Comparison of ENCODE assay signal across 21 cellular contexts in the genomic region with DNA sequence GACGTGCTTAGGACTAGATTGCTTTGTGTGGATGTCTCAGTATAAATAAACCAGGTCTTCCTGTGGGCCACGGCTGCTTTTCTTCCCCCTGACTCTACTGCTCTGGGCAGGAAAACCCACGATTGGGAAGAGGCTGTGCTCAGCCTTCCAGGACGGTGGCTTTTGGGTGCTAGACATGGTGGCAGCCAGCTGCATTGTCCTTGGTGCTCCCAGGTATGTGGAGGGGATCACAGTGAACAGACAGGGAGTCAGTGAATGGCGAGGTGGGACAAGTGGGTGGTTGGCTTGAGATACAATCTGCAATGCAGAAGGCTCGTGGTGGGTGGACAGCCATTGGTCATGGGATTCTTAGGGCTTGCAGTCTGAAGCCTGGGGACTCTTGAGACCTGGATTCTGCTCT.
DNase-seq lines count a peak whose midpoint lies in the region; TF ChIP-seq lines count a peak whose summit lies in the region.
"Had no signal": no experiment of that assay in that cellular context is flagged by ENCODE, and none has a peak within 500 bp of the region (broad histone marks: within the 10 kb centered on the region; RNA-seq: fewer than 3 reads in every experiment).

No MANE protein-coding gene starts in this region.

- H3K27ac ChIP-seq in H9 (ENCODE audit: insufficient read length, low read depth, low read length): no peak overlapping the region
- 0 out of 2 replicates have a peak overlapping the region, but pooled peaks have one; percentile 19 for H3K27ac ChIP-seq in SK-N-MC
- no peak overlapping the region for H3K27ac ChIP-seq in esophagus muscularis mucosa (replicated peaks in 1 of 4)
- no peak overlapping the region for H3K27ac ChIP-seq in neuronal stem cell (replicated peaks; ENCODE audit: low read length)
- H3K27ac ChIP-seq: 22Rv1; A549; BLaER1 treated with 17β-estradiol and CSF1 and Interleukin-3, amounts not matched to agents 10 nM and 100 nM; C4-2B had no signal

- no peak overlapping the region for H3K4me3 Mint-ChIP-seq in activated CD4-positive, alpha-beta T cell treated with anti-CD3 and anti-CD28 coated beads, Interleukin-2, amount 10 ng/mL, durations not matched to agents 24 days and 14 days
- H3K4me3 Mint-ChIP-seq in activated CD4-positive, alpha-beta T cell treated with anti-CD3 and anti-CD28 coated beads, Interleukin-2, amount 10 ng/mL, durations not matched to agents 7 days and 5 days: no peak overlapping the region
- no peak overlapping the region for H3K4me3 Mint-ChIP-seq in H9
- H3K4me3 Mint-ChIP-seq: B cell; CD4-positive, alpha-beta T cell; CD8-positive, alpha-beta T cell had no signal

- intact Hi-C loops in activated CD4-positive, alpha-beta T cell treated with anti-CD3 and anti-CD28 coated beads, Interleukin-2, amount 10 ng/mL, durations not matched to agents 24 days and 14 days (cut with micrococcal nuclease): no loop called here
- intact Hi-C loops in esophagus muscularis mucosa (cut with DNase I) (no loop called here), head of caudate nucleus (cut with DNase I) (no loop called here)

- H2AFZ ChIP-seq in H9 (ENCODE audit: low read length) (no peak overlapping the region), neuronal stem cell (ENCODE audit: low read length) (no peak overlapping the region)

- H3K4me1 ChIP-seq in H9 (ENCODE audit: insufficient read depth, low read length) (peaks cover 2% of the 10 kb centered on the region; the same call in 1 of the 2 replicates), esophagus muscularis mucosa (no peaks in the 10 kb centered on the region), neuronal stem cell (ENCODE audit: control insufficient read depth in 2 of 2, insufficient read depth in 1 of 2, low read depth in 1 of 2, low read length in 2 of 2) (no peaks in the 10 kb centered on the region)
- H3K4me1 ChIP-seq: A549; BLaER1 treated with 17β-estradiol and CSF1 and Interleukin-3, amounts not matched to agents 10 nM and 100 nM had no signal

- H3K56ac ChIP-seq in H9 (ENCODE audit: insufficient read length, low read depth, low read length): no peak overlapping the region

- H3K4ac ChIP-seq in H9 (ENCODE audit: low read depth, low read length) (no peak overlapping the region), neuronal stem cell (ENCODE audit: low read length) (no peak overlapping the region)

- peaks cover 3% of the 10 kb centered on the region for H3K9me3 Mint-ChIP-seq in activated CD4-positive, alpha-beta T cell treated with anti-CD3 and anti-CD28 coated beads, Interleukin-2, amount 10 ng/mL, durations not matched to agents 24 days and 14 days
- peaks cover 2% of the 10 kb centered on the region for H3K9me3 Mint-ChIP-seq in activated CD4-positive, alpha-beta T cell treated with anti-CD3 and anti-CD28 coated beads, Interleukin-2, amount 10 ng/mL, durations not matched to agents 7 days and 5 days
- H3K9me3 Mint-ChIP-seq in H9: no peaks in the 10 kb centered on the region; a peak in 1 of 5 replicates
- H3K9me3 Mint-ChIP-seq: CD4-positive, alpha-beta T cell; CD8-positive, alpha-beta T cell had no signal

- no peak overlapping the region for H4K5ac ChIP-seq in H9 (ENCODE audit: insufficient read length, low read depth, low read length)

- H3T11ph ChIP-seq in H9 (ENCODE audit: low read length): no peak overlapping the region

- H3K18ac ChIP-seq in H9 (ENCODE audit: insufficient read length, low read depth, low read length): no peak overlapping the region
- H3K18ac ChIP-seq in neuronal stem cell (ENCODE audit: low read length): no peak overlapping the region

- H4K8ac ChIP-seq in H9 (replicated peaks; ENCODE audit: insufficient read length, low read depth, low read length) (no peak overlapping the region), neuronal stem cell (ENCODE audit: low read depth, low read length) (no peak overlapping the region)

- H4K91ac ChIP-seq in H9 (ENCODE audit: insufficient read length, low read depth, low read length) (no peak overlapping the region), neuronal stem cell (ENCODE audit: low read depth, low read length, poor library complexity) (no peak overlapping the region)

- DNase-seq in activated CD4-positive, alpha-beta T cell treated with anti-CD3 and anti-CD28 coated beads, Interleukin-2, amount 10 ng/mL, durations not matched to agents 24 days and 14 days: peak; percentile 24
- DNase-seq in activated CD4-positive, alpha-beta T cell treated with anti-CD3 and anti-CD28 coated beads, Interleukin-2, amount 10 ng/mL, durations not matched to agents 7 days and 5 days: no peak
- DNase-seq in H9 (peak; percentile 23), SK-N-MC (ENCODE audit: low read depth, low spot score) (no peak), esophagus muscularis mucosa (ENCODE audit: extremely low spot score) (peak; percentile 88), neuronal stem cell (ENCODE audit: low spot score) (no peak), DMS53 treated with DMSO at 0.1 percent for 48 hours (lab: John Stamatoyannopoulos, UW; ENCODE audit: unreplicated experiment) (no peak), head of caudate nucleus (no peak)
- DNase-seq: AML-193; CD4-positive, alpha-beta T cell; CD8-positive, alpha-beta T cell; DMS 273 treated with DMSO at 0.1 percent for 48 hours; DMS153; DMS53; DMS79 treated with DMSO at 0.1 percent for 48 hours; GF-D8 had no signal

- H3K27me3 Mint-ChIP-seq in activated CD4-positive, alpha-beta T cell treated with anti-CD3 and anti-CD28 coated beads, Interleukin-2, amount 10 ng/mL, durations not matched to agents 24 days and 14 days: no peaks in the 10 kb centered on the region
- H3K27me3 Mint-ChIP-seq in activated CD4-positive, alpha-beta T cell treated with anti-CD3 and anti-CD28 coated beads, Interleukin-2, amount 10 ng/mL, durations not matched to agents 7 days and 5 days: no peaks in the 10 kb centered on the region
- H3K27me3 Mint-ChIP-seq in H9 (ENCODE audit: low read depth): peaks cover 5% of the 10 kb centered on the region

- TF ChIP-seq CTCF in H9 (conservative IDR thresholded peaks at IDR 0.05) (no peak), esophagus muscularis mucosa (IDR thresholded peaks at IDR 0.05) (no peak)

- H2AK5ac ChIP-seq in H9 (ENCODE audit: insufficient read length, low read length) (no peak overlapping the region), neuronal stem cell (ENCODE audit: low read depth, low read length) (no peak overlapping the region)

- H3K4me3 ChIP-seq in SK-N-MC (no peak overlapping the region), esophagus muscularis mucosa (no peak overlapping the region), neuronal stem cell (ENCODE audit: low read length in 2 of 2) (no peak overlapping the region)
- H3K4me3 ChIP-seq: A549; BLaER1 treated with 17β-estradiol and CSF1 and Interleukin-3, amounts not matched to agents 10 nM and 100 nM had no signal

- no peaks in the 10 kb centered on the region for H3K23me2 ChIP-seq in H9 (ENCODE audit: insufficient read length, low read depth, low read length, poor library complexity, severe bottlenecking)

- H3K14ac ChIP-seq in H9 (ENCODE audit: insufficient read depth, low read length) (no peak overlapping the region; the same call in 1 of the 2 replicates), neuronal stem cell (ENCODE audit: low read length) (no peak overlapping the region)

- H3K79me2 ChIP-seq in H9 (ENCODE audit: insufficient read depth, low read length): peaks cover 2% of the 10 kb centered on the region; the same call in 1 of the 2 replicates

- H3K9me3 ChIP-seq in H9 (ENCODE audit: control insufficient read depth, low read depth, low read length) (no peaks in the 10 kb centered on the region), SK-N-MC (ENCODE audit: low read depth, low read length) (no peaks in the 10 kb centered on the region), esophagus muscularis mucosa (no peaks in the 10 kb centered on the region), neuronal stem cell (replicated peaks in 1 of 2; ENCODE audit: control insufficient read depth in 2 of 2, insufficient read depth in 1 of 2, low read depth in 1 of 2, low read length in 2 of 2) (no peaks in the 10 kb centered on the region)
- H3K9me3 ChIP-seq: A549 had no signal

- peaks cover 3% of the 10 kb centered on the region for H4K20me1 ChIP-seq in H9 (ENCODE audit: control insufficient read depth, insufficient read depth, insufficient read length)
- H4K20me1 ChIP-seq: BLaER1 treated with 17β-estradiol and CSF1 and Interleukin-3, amounts not matched to agents 10 nM and 100 nM had no signal

- H2BK15ac ChIP-seq in H9 (ENCODE audit: low read depth, low read length) (no peak overlapping the region), neuronal stem cell (ENCODE audit: low read length) (no peak overlapping the region)

- TF ChIP-seq EP300 in esophagus muscularis mucosa (IDR thresholded peaks at IDR 0.05): no peak

- H2BK5ac ChIP-seq in H9 (ENCODE audit: insufficient read length, low read length): no peak overlapping the region
- no peak overlapping the region for H2BK5ac ChIP-seq in neuronal stem cell (ENCODE audit: low read length)

- no peak for TF ChIP-seq POLR2A in esophagus muscularis mucosa (IDR thresholded peaks at IDR 0.05; ENCODE audit: low read depth)

- POLR2A ChIA-PET in activated CD4-positive, alpha-beta T cell treated with anti-CD3 and anti-CD28 coated beads, Interleukin-2, amount 10 ng/mL, durations not matched to agents 7 days and 5 days (lab: Charles Lee): no interaction called here

- H3K4me2 ChIP-seq in H9 (ENCODE audit: insufficient read depth, insufficient read length, low read length): no peak overlapping the region
- H3K4me2 ChIP-seq in neuronal stem cell (ENCODE audit: insufficient read depth, low read length, poor library complexity, severe bottlenecking): no peak overlapping the region
- H3K4me2 ChIP-seq: A549; BLaER1 treated with 17β-estradiol and CSF1 and Interleukin-3, amounts not matched to agents 10 nM and 100 nM had no signal

- H3K4me1 Mint-ChIP-seq in activated CD4-positive, alpha-beta T cell treated with anti-CD3 and anti-CD28 coated beads, Interleukin-2, amount 10 ng/mL, durations not matched to agents 24 days and 14 days: no peaks in the 10 kb centered on the region
- H3K4me1 Mint-ChIP-seq in activated CD4-positive, alpha-beta T cell treated with anti-CD3 and anti-CD28 coated beads, Interleukin-2, amount 10 ng/mL, durations not matched to agents 7 days and 5 days: no peaks in the 10 kb centered on the region
- peaks cover 4 to 12% of the 10 kb centered on the region in 2 experiments for H3K4me1 Mint-ChIP-seq in H9

- H3K79me1 ChIP-seq in H9 (ENCODE audit: insufficient read depth, low read depth, low read length, poor library complexity, severe bottlenecking) (no peaks in the 10 kb centered on the region), neuronal stem cell (ENCODE audit: low read depth, low read length) (no peaks in the 10 kb centered on the region)

- no CpG with 5 or more reads among the region's 6 CpGs for WGBS in H9 (ENCODE audit: extremely low coverage, insufficient read length, low lambda C conversion rate)
- 23% methylated on average over 1 of the region's 6 CpGs for WGBS in esophagus muscularis mucosa
- WGBS in neuronal stem cell (ENCODE audit: extremely low coverage in 2 of 2, insufficient read length in 2 of 2, insufficient replicate concordance in 1 of 2), 2 donors: no CpG with 5 or more reads among the region's 6 CpGs

- CTCF ChIA-PET in activated CD4-positive, alpha-beta T cell treated with anti-CD3 and anti-CD28 coated beads, Interleukin-2, amount 10 ng/mL, durations not matched to agents 7 days and 5 days (lab: Charles Lee): no interaction called here

- H3K9ac ChIP-seq in H9 (ENCODE audit: extremely low read depth, insufficient read length, low read length) (no peak overlapping the region), SK-N-MC (ENCODE audit: insufficient read length) (no peak overlapping the region), neuronal stem cell (ENCODE audit: low read depth, low read length, poor library complexity) (no peak overlapping the region)
- H3K9ac ChIP-seq: BLaER1 treated with 17β-estradiol and CSF1 and Interleukin-3, amounts not matched to agents 10 nM and 100 nM had no signal

- H3K27ac Mint-ChIP-seq in activated CD4-positive, alpha-beta T cell treated with anti-CD3 and anti-CD28 coated beads, Interleukin-2, amount 10 ng/mL, durations not matched to agents 24 days and 14 days: no peak overlapping the region
- no peak overlapping the region for H3K27ac Mint-ChIP-seq in activated CD4-positive, alpha-beta T cell treated with anti-CD3 and anti-CD28 coated beads, Interleukin-2, amount 10 ng/mL, durations not matched to agents 7 days and 5 days
- peak overlapping the region in 2 of 3 experiments; percentile 59 to 66; a peak in 2 of 7 replicates for H3K27ac Mint-ChIP-seq in H9
- H3K27ac Mint-ChIP-seq: B cell; CD4-positive, alpha-beta T cell; CD8-positive, alpha-beta T cell had no signal

- no peak overlapping the region for H2BK12ac ChIP-seq in H9 (ENCODE audit: insufficient read length, low read depth, low read length)
- H2BK12ac ChIP-seq in neuronal stem cell (ENCODE audit: low read length): no peak overlapping the region

- H3K27me3 ChIP-seq in H9 (ENCODE audit: insufficient read depth, low read length): no peaks in the 10 kb centered on the region
- no peaks in the 10 kb centered on the region for H3K27me3 ChIP-seq in esophagus muscularis mucosa
- no peaks in the 10 kb centered on the region for H3K27me3 ChIP-seq in neuronal stem cell (ENCODE audit: control insufficient read depth in 3 of 3, insufficient read depth in 3 of 3, low read depth in 1 of 3, low read length in 3 of 3)
- H3K27me3 ChIP-seq: BLaER1 treated with 17β-estradiol and CSF1 and Interleukin-3, amounts not matched to agents 10 nM and 100 nM had no signal

- no peaks in the 10 kb centered on the region for H3K36me3 Mint-ChIP-seq in activated CD4-positive, alpha-beta T cell treated with anti-CD3 and anti-CD28 coated beads, Interleukin-2, amount 10 ng/mL, durations not matched to agents 24 days and 14 days (ENCODE audit: low read depth)
- no peaks in the 10 kb centered on the region for H3K36me3 Mint-ChIP-seq in activated CD4-positive, alpha-beta T cell treated with anti-CD3 and anti-CD28 coated beads, Interleukin-2, amount 10 ng/mL, durations not matched to agents 7 days and 5 days (ENCODE audit: low read depth)
- H3K36me3 Mint-ChIP-seq in H9 (ENCODE audit: insufficient read depth in 1 of 3, low read depth in 3 of 3): peaks cover 0 to 6% (median 0%) of the 10 kb centered on the region in 3 experiments; a peak in 3 of 7 replicates
- H3K36me3 Mint-ChIP-seq: CD8-positive, alpha-beta T cell had no signal

- H2BK20ac ChIP-seq in H9 (ENCODE audit: low read depth, low read length, poor library complexity, severe bottlenecking): no peak overlapping the region

- H3K23ac ChIP-seq in H9 (ENCODE audit: insufficient read length, low read depth, low read length) (no peak overlapping the region), neuronal stem cell (ENCODE audit: low read depth, low read length, poor library complexity) (no peak overlapping the region)

- H2BK120ac ChIP-seq in H9 (ENCODE audit: low read depth, low read length, poor library complexity, severe bottlenecking) (no peak overlapping the region), neuronal stem cell (ENCODE audit: low read depth, low read length) (no peak overlapping the region)

- H3K36me3 ChIP-seq in SK-N-MC (ENCODE audit: insufficient read depth, low read length) (peaks cover 14% of the 10 kb centered on the region; the same call in 1 of the 2 replicates), esophagus muscularis mucosa (no peaks in the 10 kb centered on the region), neuronal stem cell (replicated peaks in 1 of 2; ENCODE audit: control insufficient read depth in 2 of 2, insufficient read depth in 2 of 2, low read length in 2 of 2) (no peaks in the 10 kb centered on the region)
- H3K36me3 ChIP-seq: BLaER1 treated with 17β-estradiol and CSF1 and Interleukin-3, amounts not matched to agents 10 nM and 100 nM had no signal

Comparison
In these comparisons a context has a peak if more than half of its experiments do, and no peak if none do; other contexts are left out.
1. DNase-seq: peak in activated CD4-positive, alpha-beta T cell treated with anti-CD3 and anti-CD28 coated beads, Interleukin-2, amount 10 ng/mL, durations not matched to agents 24 days and 14 days (single experiment), H9 (single experiment) and esophagus muscularis mucosa (single experiment); none in activated CD4-positive, alpha-beta T cell treated with anti-CD3 and anti-CD28 coated beads, Interleukin-2, amount 10 ng/mL, durations not matched to agents 7 days and 5 days (single experiment), SK-N-MC (single experiment), neuronal stem cell (single experiment), DMS53 treated with DMSO at 0.1 percent for 48 hours (single experiment) and head of caudate nucleus (0 of 42).
2. H3K27ac Mint-ChIP-seq: peak in H9 (2 of 3); none in activated CD4-positive, alpha-beta T cell treated with anti-CD3 and anti-CD28 coated beads, Interleukin-2, amount 10 ng/mL, durations not matched to agents 24 days and 14 days (single experiment) and activated CD4-positive, alpha-beta T cell treated with anti-CD3 and anti-CD28 coated beads, Interleukin-2, amount 10 ng/mL, durations not matched to agents 7 days and 5 days (single experiment).